In genomic region chr12:11621797-11622423, GRCh38 we compare ENCODE assay signal across 10 cellular contexts. TPM values are rescaled to one million over a fixed set of nuclear protein-coding genes. Genes with fewer than 3 reads are reported as not detected.
A peak's percentile ranks its signal among the peaks of the same experiment; 100 is the strongest.
DNase-seq lines count a peak whose midpoint lies in the region; ATAC-seq, FAIRE-seq and TF ChIP-seq lines count a peak whose summit lies in the region.
"Had no signal": no experiment of that assay in that cellular context is flagged by ENCODE, and none has a peak within 500 bp of the region (broad histone marks: within the 10 kb centered on the region; RNA-seq: fewer than 3 reads in every experiment).

No MANE protein-coding gene starts in this region.

- no peak overlapping the region for H2BK12ac ChIP-seq in H1 (ENCODE audit: low read depth, low read length)

- no peak overlapping the region for H2BK5ac ChIP-seq in H1 (ENCODE audit: low read depth, low read length)

- DNase-seq in Right ventricle myocardium superior (no peak), Right ventricle myocardium inferior (ENCODE audit: missing footprints) (no peak), RWPE2 (ENCODE audit: low spot score) (no peak), H1 (ENCODE audit: low read depth in 1 of 2, low spot score in 2 of 2) (no peak), GDM1 (lab: John Stamatoyannopoulos, UW) (no peak)
- DNase-seq in stimulated activated effector memory CD8-positive, alpha-beta T cell treated with anti-CD3 and anti-CD28 coated beads, Interleukin-12 subunit alpha, Interleukin-12 subunit beta, amount 100 ng/mL, for 72 hours (ENCODE audit: low spot score in 2 of 2) = no peak
- DNase-seq: colonic mucosa had no signal

- no peaks in the 10 kb centered on the region for H3K4me1 ChIP-seq in RWPE2 (ENCODE audit: insufficient read depth, poor library complexity, severe bottlenecking)
- H3K4me1 ChIP-seq in H1 (replicated peaks in 1 of 4; ENCODE audit: control insufficient read depth in 3 of 4, insufficient read depth in 4 of 4, low read length in 3 of 4) = peaks cover 0 to 17% (median 10%) of the 10 kb centered on the region in 4 experiments; a peak in 5 of 7 replicates
- H3K4me1 ChIP-seq: colonic mucosa had no signal

- H2BK20ac ChIP-seq in H1 (ENCODE audit: low read length) = no peak overlapping the region

- TF ChIP-seq POLR2A in H1 (IDR thresholded peaks at IDR 0.05; ENCODE audit: control extremely low read depth in 1 of 2, low read depth in 2 of 2, low read length in 2 of 2) = no peak

- no peak overlapping the region for H3K56ac ChIP-seq in H1 (replicated peaks; ENCODE audit: insufficient read length, low read depth, low read length)

- H3K27ac ChIP-seq in RWPE2 (ENCODE audit: poor library complexity, severe bottlenecking) = no peak overlapping the region
- no peak overlapping the region for H3K27ac ChIP-seq in H1 (ENCODE audit: low read depth, low read length)
- H3K27ac ChIP-seq: colonic mucosa, ovary had no signal

- peak; percentile 10 for TF ChIP-seq CTCF in RWPE2 (IDR thresholded peaks at IDR 0.05; ENCODE audit: poor library complexity, severe bottlenecking)
- no peak for TF ChIP-seq CTCF in H1 (IDR thresholded peaks at IDR 0.05; ENCODE audit: control extremely low read depth in 1 of 3, insufficient read depth in 1 of 3, low read depth in 1 of 3, low read length in 3 of 3)

- FAIRE-seq in H1 (lab: Jason Lieb, UNC) = no peak

- no peak overlapping the region for H2AK5ac ChIP-seq in H1 (ENCODE audit: low read depth, low read length)

- no peaks in the 10 kb centered on the region for H3K36me3 ChIP-seq in RWPE2 (ENCODE audit: low read depth)
- no peaks in the 10 kb centered on the region; a peak in 1 of 8 replicates for H3K36me3 ChIP-seq in H1 (ENCODE audit: control insufficient read depth in 2 of 4, insufficient read depth in 4 of 4, low read length in 3 of 4)
- H3K36me3 ChIP-seq: colonic mucosa, ovary had no signal

- peaks cover 6% of the 10 kb centered on the region for H3K4me1 Mint-ChIP-seq in stimulated activated effector memory CD8-positive, alpha-beta T cell treated with anti-CD3 and anti-CD28 coated beads, Interleukin-12 subunit alpha, Interleukin-12 subunit beta, amount 100 ng/mL, for 72 hours

- intact Hi-C loops in Right ventricle myocardium superior (cut with DNase I) (no loop called here), Right ventricle myocardium inferior (cut with DNase I) (loop anchor here (2.0 kb wide), 1 partner anchor 411 kb away; no protein-coding TSS in a partner anchor)

- H3K27me3 ChIP-seq in RWPE2 (ENCODE audit: insufficient read depth, poor library complexity, severe bottlenecking) = no peaks in the 10 kb centered on the region
- H3K27me3 ChIP-seq in H1 (replicated peaks in 1 of 4; ENCODE audit: control insufficient read depth in 3 of 4, extremely low read depth in 1 of 4, insufficient read depth in 3 of 4, low read length in 3 of 4) = no peaks in the 10 kb centered on the region
- H3K27me3 ChIP-seq: colonic mucosa, ovary had no signal

- peak; percentile 44 to 49 for TF ChIP-seq RAD21 in H1 (IDR thresholded peaks at IDR 0.05 in 1 of 2, conservative IDR thresholded peaks at IDR 0.05 in 1 of 2; ENCODE audit: low read depth in 2 of 2, low read length in 2 of 2)

- no peaks in the 10 kb centered on the region for H3K9me3 ChIP-seq in RWPE2 (ENCODE audit: severe bottlenecking)
- no peaks in the 10 kb centered on the region for H3K9me3 ChIP-seq in H1 (ENCODE audit: insufficient read depth in 2 of 2, low read depth in 1 of 2, low read length in 1 of 2)
- H3K9me3 ChIP-seq: colonic mucosa, ovary had no signal

- no peak overlapping the region for H3K4me2 ChIP-seq in H1 (ENCODE audit: insufficient read depth in 1 of 2, low read depth in 2 of 2, low read length in 2 of 2)

- H2BK120ac ChIP-seq in H1 (replicated peaks; ENCODE audit: low read depth, low read length) = no peak overlapping the region

- H3K79me2 ChIP-seq in H1 (ENCODE audit: control insufficient read depth in 1 of 2, insufficient read depth in 2 of 2, low read length in 2 of 2) = peaks cover 0 to 35% of the 10 kb centered on the region in 2 experiments; a peak in 2 of 4 replicates

- H3K23me2 ChIP-seq in H1 (ENCODE audit: low read depth, low read length) = no peaks in the 10 kb centered on the region

- no peaks in the 10 kb centered on the region for H4K20me1 ChIP-seq in H1 (replicated peaks in 1 of 2; ENCODE audit: control insufficient read depth in 1 of 2, insufficient read depth in 2 of 2, low read length in 2 of 2)

- H4K5ac ChIP-seq in H1 (ENCODE audit: insufficient read length, low read depth, low read length) = no peak overlapping the region

- H2AFZ ChIP-seq in H1 (ENCODE audit: low read length) = no peak overlapping the region

- ATAC-seq in Right ventricle myocardium superior (ENCODE audit: poor library complexity) (peak; percentile 53), Right ventricle myocardium inferior (no peak), RWPE2 (ENCODE audit: low read depth) (no peak), GM19324 (IDR thresholded peaks at IDR 0.05; ENCODE audit: low FRiP score, unreplicated experiment) (no peak), GM21737 (IDR thresholded peaks at IDR 0.05; ENCODE audit: unreplicated experiment) (no peak)
- peak; percentile 63 for ATAC-seq in stimulated activated effector memory CD8-positive, alpha-beta T cell treated with anti-CD3 and anti-CD28 coated beads, Interleukin-12 subunit alpha, Interleukin-12 subunit beta, amount 100 ng/mL, for 72 hours

- no peak overlapping the region for H3K18ac ChIP-seq in H1 (ENCODE audit: extremely low read depth, low read length)

- no peak overlapping the region for H3K23ac ChIP-seq in H1 (ENCODE audit: insufficient read length)

- no peak overlapping the region for H3K4me3 Mint-ChIP-seq in stimulated activated effector memory CD8-positive, alpha-beta T cell treated with anti-CD3 and anti-CD28 coated beads, Interleukin-12 subunit alpha, Interleukin-12 subunit beta, amount 100 ng/mL, for 72 hours

- TF ChIP-seq EP300 in H1 (IDR thresholded peaks at IDR 0.05; ENCODE audit: borderline replicate concordance in 1 of 2, low read depth in 2 of 2, low read length in 2 of 2) = no peak

- POLR2A ChIA-PET in H1 (lab: Charles Lee; ENCODE audit: partially characterized antibody) = interaction anchor here (0.9 to 2.5 kb wide), 7 partner anchors 13 to 198 kb away, joined by 3 to 15 read pairs (median 5); partner anchors contain the start of gene ETV6

- CTCF ChIA-PET in H1 (lab: Charles Lee; ENCODE audit: partially characterized antibody) = interaction anchor here (0.7 to 5.5 kb wide), 15 partner anchors 8 to 188 kb away, joined by 3 to 39 read pairs (median 4); no protein-coding TSS in a partner anchor

- no peak overlapping the region for H4K91ac ChIP-seq in H1 (replicated peaks; ENCODE audit: insufficient read length, low read length)

- no peak overlapping the region for H3K4ac ChIP-seq in H1 (replicated peaks; ENCODE audit: insufficient read length, low read depth, low read length)

- no peaks in the 10 kb centered on the region for H3K9me3 Mint-ChIP-seq in stimulated activated effector memory CD8-positive, alpha-beta T cell treated with anti-CD3 and anti-CD28 coated beads, Interleukin-12 subunit alpha, Interleukin-12 subunit beta, amount 100 ng/mL, for 72 hours

- H3K27ac Mint-ChIP-seq in stimulated activated effector memory CD8-positive, alpha-beta T cell treated with anti-CD3 and anti-CD28 coated beads, Interleukin-12 subunit alpha, Interleukin-12 subunit beta, amount 100 ng/mL, for 72 hours = no peak overlapping the region

- H3K4me3 ChIP-seq in RWPE2 (ENCODE audit: severe bottlenecking) (no peak overlapping the region), H1 (ENCODE audit: extremely low read depth in 1 of 4, insufficient read depth in 2 of 4, low read depth in 3 of 4, low read length in 4 of 4) (no peak overlapping the region)
- H3K4me3 ChIP-seq: colonic mucosa, ovary had no signal

- H4K8ac ChIP-seq in H1 (ENCODE audit: extremely low read depth, insufficient read depth, low read length) = no peak overlapping the region

- 81% methylated on average over 5 of the region's 5 CpGs; no CpG with 5 or more reads in 1 of the 2 experiments for WGBS in H1 (ENCODE audit: extremely low coverage in 1 of 2, insufficient coverage in 1 of 2, insufficient read length in 1 of 2, insufficient replicate concordance in 2 of 2, low coverage in 1 of 2, low lambda C conversion rate in 2 of 2, missing lambda C conversion rate in 1 of 2), 2 experiments

- H3K36me3 Mint-ChIP-seq in stimulated activated effector memory CD8-positive, alpha-beta T cell treated with anti-CD3 and anti-CD28 coated beads, Interleukin-12 subunit alpha, Interleukin-12 subunit beta, amount 100 ng/mL, for 72 hours = no peaks in the 10 kb centered on the region

- H3K79me1 ChIP-seq in H1 (ENCODE audit: low read depth, low read length) = 0 out of 2 replicates have a peak, but pooled peaks cover 2% of the 10 kb centered on the region

- no peak overlapping the region for H3K9ac ChIP-seq in H1 (replicated peaks in 1 of 4; ENCODE audit: extremely low read depth in 1 of 4, low read depth in 3 of 4, low read length in 3 of 4)

- H2BK15ac ChIP-seq in H1 (ENCODE audit: low read length) = no peak overlapping the region

- H3K14ac ChIP-seq in H1 (ENCODE audit: insufficient read length) = no peak overlapping the region

TF ChIP-seq in H1, 55 proteins besides CTCF, POLR2A, EP300 and RAD21:
- TF ChIP-seq SAP30 (IDR thresholded peaks at IDR 0.05; ENCODE audit: insufficient read depth, insufficient replicate concordance, low read length) (no peak), FOSL1 (IDR thresholded peaks at IDR 0.05; ENCODE audit: insufficient read depth, low read depth, low read length) (no peak), SRF (IDR thresholded peaks at IDR 0.05; ENCODE audit: low read depth, low read length) (no peak), YY1 (IDR thresholded peaks at IDR 0.05; ENCODE audit: low read depth, low read length) (peak; percentile 59; the same call in 1 of the 2 replicates), TCF12 (IDR thresholded peaks at IDR 0.05; ENCODE audit: low read depth, low read length) (no peak), KDM5A (IDR thresholded peaks at IDR 0.05; ENCODE audit: low read length) (no peak)
TF ChIP-seq in H1: peak in this region for 1.

RNA-seq across cellular contexts. Expression of gene ETV6, which starts 27.6 kb away (rescaled TPM):
- total RNA-seq in Right ventricle myocardium superior = 16.1 TPM
- total RNA-seq in Right ventricle myocardium inferior = 15.2 TPM
- 23.9 and 24.6 TPM in 2 replicates for total RNA-seq in H1 (2021; fragmentation: NEBNext Ultra II Directional; extraction: Animal tissue kit (Norgen Biotek cat#: 25700))
- polyA plus RNA-seq in H1 (2011; rRNA removed) = 4.7 and 5.5 TPM in 2 replicates
- 4.5 TPM for polyA plus RNA-seq in H1 (2011; cell fraction: cytosol; rRNA removed)
- polyA plus RNA-seq in H1 (2011; cell fraction: nucleus; rRNA removed) = 7.4 TPM
- 6.5 to 9.8 TPM (median 8.0 TPM) in 4 replicates for polyA plus RNA-seq in H1 (2012, experiment 1 of 2)
- 2.1 TPM for polyA plus RNA-seq in H1 (2012, experiment 2 of 2)
- polyA plus RNA-seq in H1 (2013, experiment 1 of 2) = 14.5 TPM
- 14.1 TPM for polyA plus RNA-seq in H1 (2013, experiment 2 of 2)
- 14.5 and 14.8 TPM in 2 replicates for polyA minus RNA-seq in H1 (2011; rRNA and poly(A)+ RNA removed)
- 9.9 TPM for polyA minus RNA-seq in H1 (2011; cell fraction: cytosol; rRNA and poly(A)+ RNA removed)
- polyA minus RNA-seq in H1 (2011; cell fraction: nucleus; rRNA and poly(A)+ RNA removed) = 22.1 TPM

Comparison
In these comparisons a context has a peak if more than half of its experiments do, and no peak if none do; other contexts are left out.
1. ATAC-seq: peak in Right ventricle myocardium superior (single experiment) and stimulated activated effector memory CD8-positive, alpha-beta T cell treated with anti-CD3 and anti-CD28 coated beads, Interleukin-12 subunit alpha, Interleukin-12 subunit beta, amount 100 ng/mL, for 72 hours (single experiment); none in Right ventricle myocardium inferior (single experiment), RWPE2 (single experiment), GM19324 (single experiment) and GM21737 (single experiment).